Comparison of ENCODE assay signal across 1 cellular context in genomic region chr5:2011481-2012411, GRCh38.
TF ChIP-seq lines count a peak whose summit lies in the region.

No MANE protein-coding gene starts in this region.

TF ChIP-seq in K562, 482 proteins besides CTCF, POLR2A, EP300 and RAD21:
- no peak for TF ChIP-seq SP2 (IDR thresholded peaks at IDR 0.05; ENCODE audit: extremely low read depth, low read depth, low read length, poor library complexity, severe bottlenecking)
- no peak for TF ChIP-seq SLC30A9 (CRISPR knock-in tag; IDR thresholded peaks at IDR 0.05)
- TF ChIP-seq MCM7 (IDR thresholded peaks at IDR 0.05) = no peak
- TF ChIP-seq ZBTB5 (IDR thresholded peaks at IDR 0.05) = no peak
- 0 out of 2 replicates have a peak, but pooled peaks have one; percentile 7 for TF ChIP-seq CBFA2T3 (IDR thresholded peaks at IDR 0.05)
- no peak for TF ChIP-seq E4F1 (CRISPR knock-in tag; IDR thresholded peaks at IDR 0.05; ENCODE audit: borderline replicate concordance)
- TF ChIP-seq HNRNPUL1 (IDR thresholded peaks at IDR 0.05; ENCODE audit: low read length) = no peak
- no peak for TF ChIP-seq CEBPB (tag; IDR thresholded peaks at IDR 0.05)
